In the genomic region with DNA sequence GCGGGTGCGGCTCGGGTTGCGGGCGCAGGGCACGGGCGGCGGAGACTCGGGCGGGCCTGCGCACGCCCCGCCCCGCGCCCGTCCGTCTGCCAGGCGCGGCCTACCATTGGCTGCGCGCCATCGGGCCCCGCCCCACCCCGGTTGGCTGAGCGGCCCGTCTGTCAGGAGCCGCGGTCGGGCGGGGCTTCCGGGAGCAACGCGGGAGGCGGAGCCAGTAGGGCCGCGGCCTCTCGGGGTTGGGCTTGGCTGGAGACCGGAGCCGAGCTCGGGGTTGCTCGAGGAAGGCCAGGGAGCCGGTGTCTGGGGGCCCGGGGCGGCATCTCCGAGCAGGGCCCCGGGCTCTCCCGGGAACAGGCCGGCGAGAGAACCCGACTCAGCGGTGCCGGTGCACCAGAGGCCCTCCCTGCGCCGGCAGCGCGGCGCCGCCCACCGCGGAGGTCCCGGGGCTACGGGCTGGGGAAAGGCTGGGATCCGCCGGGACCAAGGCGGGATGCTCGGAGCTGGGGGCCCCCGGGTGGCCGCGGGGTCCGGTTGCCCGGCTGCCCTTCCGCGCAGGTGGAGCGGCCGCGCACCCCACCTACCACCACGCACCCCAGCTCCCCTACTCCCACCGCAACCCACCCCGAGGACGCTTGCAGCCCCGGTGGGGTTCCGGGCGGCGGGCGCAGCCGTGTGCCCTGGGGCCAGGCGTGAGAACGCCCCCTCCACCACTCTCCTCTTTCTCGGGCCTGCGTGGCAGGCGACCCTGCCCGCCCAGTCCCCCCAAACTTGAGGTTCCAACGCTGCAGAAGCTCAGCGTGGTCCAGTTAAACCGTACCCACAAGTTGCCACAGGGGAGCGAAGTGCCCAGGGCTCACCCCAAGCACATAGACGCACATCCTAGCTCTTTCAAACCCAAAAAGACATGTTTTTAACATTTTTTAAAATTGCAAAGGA, we compare ENCODE assay signal across 8 cellular contexts.
DNase-seq lines count a peak whose midpoint lies in the region; ATAC-seq and TF ChIP-seq lines count a peak whose summit lies in the region.

A gene (minus strand): TSS at position 58 of the 936 bp plus-strand sequence.

- POLR2A ChIA-PET in AG04449 (lab: Yijun Ruan, JAX) = interaction anchor here (1.0 to 1.6 kb wide), 4 partner anchors 27 to 40 kb away, joined by 3 to 5 read pairs (median 4); no protein-coding TSS in a partner anchor

- H3K27ac ChIP-seq in caudate nucleus (ENCODE audit: low read depth, low read length) = peak within 1 kb of the TSS; percentile 67

- TF ChIP-seq CTCF in AG04449 (IDR thresholded peaks at IDR 0.05; ENCODE audit: insufficient read depth, low read length, missing control alignments) = no peak

- peak within 1 kb of the TSS; percentile 73 for H3K4me3 ChIP-seq in AG04449 (ENCODE audit: low read depth, low read length)

- ATAC-seq in GM18909 (IDR thresholded peaks at IDR 0.05; ENCODE audit: poor library complexity, unreplicated experiment) = peak; percentile 74
- ATAC-seq in HG03175 (IDR thresholded peaks at IDR 0.05; ENCODE audit: unreplicated experiment) = peak; percentile 75

- DNase-seq in AG04449 (ENCODE audit: low read depth, low spot score) (no peak), NCI-H226 (peak; percentile 87), caudate nucleus (lab: John Stamatoyannopoulos, UW) (peak; percentile 60 to 97 (median 92)), islet precursor cell (peak; percentile 96)
- DNase-seq in activated CD4-positive, CD25-positive, alpha-beta regulatory T cell (lab: John Stamatoyannopoulos, UW) = peak; percentile 87 to 96 (median 94)
- peak; percentile 95 for DNase-seq in stimulated activated CD4-positive, alpha-beta T cell treated with anti-CD3 and anti-CD28 coated beads, Interleukin-12 subunit alpha, Interleukin-12 subunit beta, amount 100 ng/mL, for 4 hours

- CTCF ChIA-PET in AG04449 (lab: Yijun Ruan, JAX) = interaction anchor here (0.7 to 5.9 kb wide), 5 partner anchors 16 to 192 kb away, joined by 3 to 45 read pairs (median 5); no protein-coding TSS in a partner anchor
